Comparison of ENCODE assay signal across 5 cellular contexts in the genomic region with DNA sequence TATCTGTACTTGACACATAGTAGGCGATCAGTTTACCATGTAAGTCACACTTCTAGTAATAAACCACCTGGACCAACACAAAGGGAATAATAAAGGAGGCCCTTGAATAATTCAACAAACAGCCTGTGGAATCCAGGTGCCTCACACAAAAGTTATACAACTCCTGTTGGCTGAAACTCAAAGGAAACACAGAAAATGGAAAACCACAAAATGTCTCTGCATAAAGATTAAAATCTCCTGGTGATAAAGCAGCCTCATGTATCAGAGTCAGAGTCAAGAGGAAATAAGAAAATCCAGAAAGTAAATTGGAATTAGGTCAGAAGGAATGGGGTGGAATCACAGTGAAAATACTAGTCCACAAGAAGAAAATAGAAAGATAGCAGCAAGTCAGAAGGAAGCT.
"Had no signal": no experiment of that assay in that cellular context is flagged by ENCODE, and none has a peak within 500 bp of the region (broad histone marks: within the 10 kb centered on the region; RNA-seq: fewer than 3 reads in every experiment).

No MANE protein-coding gene starts in this region.

- H3K27ac Mint-ChIP-seq: HFFc6 had no signal

- DNase-seq: GM23248, GOT3, H7, HFFc6, IMR-90 had no signal

- H3K4me3 Mint-ChIP-seq: HFFc6 had no signal
